ENCODE assay signal across 26 cellular contexts in genomic region chr14:85974602-85975001, GRCh38.
"Had no signal": no experiment of that assay in that cellular context is flagged by ENCODE, and none has a peak within 500 bp of the region (broad histone marks: within the 10 kb centered on the region; RNA-seq: fewer than 3 reads in every experiment).

No MANE protein-coding gene starts in this region.

- H3K36me3 ChIP-seq: stomach, suprapubic skin, thoracic aorta, thyroid gland, tibial artery, tibial nerve, transverse colon, upper lobe of left lung, upper lobe of right lung, uterus, vagina had no signal

- H3K9me3 ChIP-seq: suprapubic skin, testis, thoracic aorta, thyroid gland, tibial artery, transverse colon, upper lobe of right lung, vagina had no signal

- H3K4me1 ChIP-seq: stomach, suprapubic skin, testis, thyroid gland, tibial artery, tibial nerve, transverse colon, upper lobe of left lung, upper lobe of right lung, uterus, vagina had no signal

- H3K27ac ChIP-seq: stomach, suprapubic skin, testis, thoracic aorta, thyroid gland, tibial artery, tibial nerve, transverse colon, upper lobe of left lung, upper lobe of right lung, uterus, vagina had no signal

- H3K4me3 ChIP-seq: stomach, suprapubic skin, testis, thoracic aorta, thyroid gland, tibial artery, tibial nerve, transverse colon, upper lobe of left lung, upper lobe of right lung, uterus, vagina had no signal

- ATAC-seq: stimulated activated effector memory CD8-positive, alpha-beta T cell treated with anti-CD3 and anti-CD28 coated beads, Interleukin-12 subunit alpha, Interleukin-12 subunit beta, amount 100 ng/mL, for 72 hours; stimulated activated memory B cell treated with anti-CD40 and anti-IgM and Interleukin-4, amounts not matched to agents 10 μg/mL and 1 μg/mL and 100 μg/mL, for 72 hours; stimulated activated naive B cell treated with anti-CD40 and anti-IgM and Interleukin-4, amounts not matched to agents 10 μg/mL and 1 μg/mL and 100 μg/mL, for 72 hours; stimulated activated naive CD8-positive, alpha-beta T cell treated with anti-CD3 and anti-CD28 coated beads, Interleukin-15, amount 100 ng/mL, for 72 hours; stimulated activated naive CD8-positive, alpha-beta T cell treated with anti-CD3 and anti-CD28 coated beads, Interleukin-15, Interleukin-2, amounts not matched to agents 100 U/mL and 50 U/mL, for 24 hours; upper lobe of right lung had no signal

- DNase-seq: stimulated activated CD4-positive, alpha-beta T cell treated with anti-CD3 and anti-CD28 coated beads, Interleukin-2, amount 100 ng/mL, for 48 hours; stimulated activated CD4-positive, alpha-beta T cell treated with anti-CD3 and anti-CD28 coated beads, Interleukin-4, amount 100 ng/mL, for 1 hour; stimulated activated CD4-positive, alpha-beta T cell treated with anti-CD3 and anti-CD28 coated beads, Interleukin-4, amount 100 ng/mL, for 24 hours; stimulated activated CD4-positive, alpha-beta T cell treated with anti-CD3 and anti-CD28 coated beads, Interleukin-4, amount 100 ng/mL, for 4 hours; stimulated activated CD8-positive, alpha-beta memory T cell treated with anti-CD3 and anti-CD28 coated beads, Interleukin-4, amount 100 ng/mL, for 48 hours; stimulated activated naive B cell treated with anti-CD40 and anti-IgM and Interleukin-4, amounts not matched to agents 10 μg/mL and 1 μg/mL and 100 μg/mL, for 72 hours; stimulated activated naive CD4-positive, alpha-beta T cell; stimulated activated naive CD4-positive, alpha-beta T cell treated with Interleukin-2 at 50 U/mL for 16 hours; stimulated activated naive CD8-positive, alpha-beta T cell treated with anti-CD3 and anti-CD28 coated beads, Interleukin-15, amount 100 ng/mL, for 72 hours; stimulated activated naive CD8-positive, alpha-beta T cell treated with anti-CD3 and anti-CD28 coated beads, Interleukin-15, Interleukin-2, amounts not matched to agents 100 U/mL and 50 U/mL, for 24 hours; stomach; substantia nigra; testis; thyroid gland; tibial artery; transverse colon; trophoblast cell; upper lobe of right lung; uterus had no signal

- H3K27me3 ChIP-seq: stomach, suprapubic skin, testis, thyroid gland, tibial artery, tibial nerve, transverse colon, upper lobe of left lung, upper lobe of right lung, uterus, vagina had no signal
